ENCODE assay signal across 20 cellular contexts in genomic region chr2:75493230-75493629, GRCh38.
DNase-seq lines count a peak whose midpoint lies in the region; ATAC-seq and TF ChIP-seq lines count a peak whose summit lies in the region.
"Had no signal": no experiment of that assay in that cellular context is flagged by ENCODE, and none has a peak within 500 bp of the region (broad histone marks: within the 10 kb centered on the region; RNA-seq: fewer than 3 reads in every experiment).

No MANE protein-coding gene starts in this region.

- POLR2A ChIA-PET in Caco-2 (lab: Charles Lee), result no interaction called here

- no peak for TF ChIP-seq POLR2A in vagina (IDR thresholded peaks at IDR 0.05)

- DNase-seq in SIG-M5 treated with dmso at 0.1 percent for 504 hours (lab: John Stamatoyannopoulos, UW; ENCODE audit: unreplicated experiment), result peak; percentile 1
- DNase-seq in SIG-M5 (lab: John Stamatoyannopoulos, UW), result no peak
- DNase-seq in left lobe of liver (ENCODE audit: low spot score), result peak; percentile 75
- peak; percentile 61 for DNase-seq in upper lobe of right lung
- no peak for DNase-seq in Caco-2
- DNase-seq in vagina (ENCODE audit: extremely low spot score in 2 of 2), result no peak
- DNase-seq in SW480 (ENCODE audit: low spot score), result no peak
- DNase-seq: 8988T; CD4-positive, CD25-positive, alpha-beta regulatory T cell; COR-L47; NCI-H1436 treated with DMSO at 0.1 percent for 48 hours; NCI-H2029; NCI-H345; NCI-H524 treated with DMSO at 0.1 percent for 48 hours; PC-3; RPMI8226; SJCRH30; SW 1271 had no signal

- TF ChIP-seq CTCF in VCaP (conservative IDR thresholded peaks at IDR 0.05) (peak; percentile 58), upper lobe of right lung (IDR thresholded peaks at IDR 0.05) (no peak), Caco-2 (IDR thresholded peaks at IDR 0.05; ENCODE audit: insufficient read depth in 1 of 2, low read depth in 1 of 2, low read length in 1 of 2, severe bottlenecking in 1 of 2, unreplicated experiment in 1 of 2) (no peak), vagina (IDR thresholded peaks at IDR 0.05) (no peak)

- H3K36me3 ChIP-seq in upper lobe of right lung (no peaks in the 10 kb centered on the region), Caco-2 (ENCODE audit: control insufficient read depth, insufficient read depth, low read length) (no peaks in the 10 kb centered on the region), vagina (no peaks in the 10 kb centered on the region)
- H3K36me3 ChIP-seq: SJCRH30 had no signal

- H3K36me3 Mint-ChIP-seq in Caco-2 (ENCODE audit: insufficient read depth, unreplicated experiment), result no peaks in the 10 kb centered on the region
- H3K36me3 Mint-ChIP-seq: CD4-positive, CD25-positive, alpha-beta regulatory T cell had no signal

- peak; percentile 94 for ATAC-seq in left lobe of liver
- peak; percentile 20 for ATAC-seq in upper lobe of right lung
- ATAC-seq: GM23338, PC-3 had no signal

- H3K27ac ChIP-seq in VCaP (peak overlapping the region; percentile 25; the same call in 1 of the 2 replicates), upper lobe of right lung (no peak overlapping the region), vagina (no peak overlapping the region)
- H3K27ac ChIP-seq: SJCRH30 had no signal

- H3K9me3 Mint-ChIP-seq in Caco-2 (ENCODE audit: unreplicated experiment), result no peaks in the 10 kb centered on the region
- H3K9me3 Mint-ChIP-seq: GM23338 had no signal

- peaks cover 9% of the 10 kb centered on the region for H3K27me3 Mint-ChIP-seq in Caco-2 (ENCODE audit: insufficient read depth, unreplicated experiment)

- H3K27ac Mint-ChIP-seq in Caco-2 (ENCODE audit: unreplicated experiment), result no peak overlapping the region
- H3K27ac Mint-ChIP-seq: CD4-positive, CD25-positive, alpha-beta regulatory T cell; GM23338 had no signal

- H3K4me1 ChIP-seq in upper lobe of right lung (no peaks in the 10 kb centered on the region), Caco-2 (no peaks in the 10 kb centered on the region), vagina (no peaks in the 10 kb centered on the region)
- H3K4me1 ChIP-seq: SJCRH30 had no signal

- intact Hi-C loops in upper lobe of right lung (cut with DNase I), result no loop called here
- intact Hi-C loops in Caco-2 (cut with micrococcal nuclease; ENCODE audit: unreplicated experiment), result no loop called here
- intact Hi-C loops in vagina (cut with DNase I), result no loop called here

- no TSS peak for BruUV-seq in Caco-2 (replicated peaks; lab: Mats Ljungman, UMichigan)

- H3K4me3 Mint-ChIP-seq in Caco-2 (ENCODE audit: unreplicated experiment), result no peak overlapping the region
- H3K4me3 Mint-ChIP-seq: CD4-positive, CD25-positive, alpha-beta regulatory T cell; GM23338 had no signal

- CTCF ChIA-PET in Caco-2 (lab: Charles Lee), result no interaction called here

- H3K27me3 ChIP-seq in upper lobe of right lung (no peaks in the 10 kb centered on the region), Caco-2 (replicated peaks; ENCODE audit: control insufficient read depth, insufficient read depth, low read length) (no peaks in the 10 kb centered on the region), vagina (no peaks in the 10 kb centered on the region)
- H3K27me3 ChIP-seq: SJCRH30 had no signal

- no peaks in the 10 kb centered on the region for H3K4me1 Mint-ChIP-seq in Caco-2 (ENCODE audit: low read depth, unreplicated experiment)
- H3K4me1 Mint-ChIP-seq: CD4-positive, CD25-positive, alpha-beta regulatory T cell had no signal

- no peaks in the 10 kb centered on the region for H3K9me3 ChIP-seq in upper lobe of right lung
- no peaks in the 10 kb centered on the region for H3K9me3 ChIP-seq in Caco-2
- H3K9me3 ChIP-seq in vagina, result no peaks in the 10 kb centered on the region

- no peak overlapping the region for H3K4me3 ChIP-seq in upper lobe of right lung
- H3K4me3 ChIP-seq in Caco-2 (ENCODE audit: low read depth, low read length), result no peak overlapping the region
- no peak overlapping the region for H3K4me3 ChIP-seq in vagina
- H3K4me3 ChIP-seq: GM23338, SJCRH30 had no signal

Comparison
In these comparisons a context has a peak if more than half of its experiments do, and no peak if none do; other contexts are left out.
1. DNase-seq: peak in SIG-M5 treated with dmso at 0.1 percent for 504 hours (single experiment), left lobe of liver (single experiment) and upper lobe of right lung (single experiment); none in SIG-M5 (single experiment), Caco-2 (0 of 2), vagina (0 of 2) and SW480 (single experiment).